In the genomic region with DNA sequence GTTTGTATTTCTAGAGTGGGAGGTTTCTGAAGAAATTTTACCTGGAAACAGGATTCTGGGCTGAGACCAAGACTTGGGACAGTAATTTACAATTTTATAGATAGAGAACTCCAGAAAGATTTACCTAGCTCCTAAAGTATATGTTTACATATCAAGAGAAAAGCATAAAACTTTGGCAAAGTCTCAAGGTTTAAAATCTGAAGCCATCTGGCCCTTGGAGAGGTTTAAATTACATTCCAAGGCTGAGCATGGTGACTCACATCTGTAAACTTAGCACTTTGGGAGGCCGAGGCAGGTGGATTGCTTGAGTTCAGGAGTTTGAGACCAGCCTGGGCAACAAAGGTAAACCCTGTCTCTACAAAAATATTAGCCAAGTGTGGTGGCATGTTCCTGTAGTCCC, we compare ENCODE assay signal across 16 cellular contexts.
A peak's percentile ranks its signal among the peaks of the same experiment; 100 is the strongest.
DNase-seq lines count a peak whose midpoint lies in the region; ATAC-seq and TF ChIP-seq lines count a peak whose summit lies in the region.
"Had no signal": no experiment of that assay in that cellular context is flagged by ENCODE, and none has a peak within 500 bp of the region (broad histone marks: within the 10 kb centered on the region; RNA-seq: fewer than 3 reads in every experiment).

No MANE protein-coding gene starts in this region.

- H3K4me3 ChIP-seq in LNCaP clone FGC (ENCODE audit: low read depth, low read length) (no peak overlapping the region), fibroblast of villous mesenchyme (ENCODE audit: low read depth, low read length) (no peak overlapping the region)
- H3K4me3 ChIP-seq: HAP-1 had no signal

- H3K4me1 Mint-ChIP-seq in chondrocyte (ENCODE audit: low read depth) = peaks cover 2% of the 10 kb centered on the region
- H3K4me1 Mint-ChIP-seq: CD4-positive, alpha-beta memory T cell had no signal

- ATAC-seq in activated naive CD4-positive, alpha-beta T cell treated with anti-CD3 and anti-CD28 coated beads, Interleukin-2, amount 50 U/mL, for 72 hours = no peak

- H3K36me3 Mint-ChIP-seq in chondrocyte (ENCODE audit: low read depth) = no peaks in the 10 kb centered on the region
- no peaks in the 10 kb centered on the region for H3K36me3 Mint-ChIP-seq in activated naive CD4-positive, alpha-beta T cell treated with anti-CD3 and anti-CD28 coated beads, Interleukin-2, amount 50 U/mL, for 72 hours
- H3K36me3 Mint-ChIP-seq: CD4-positive, alpha-beta memory T cell had no signal

- no peaks in the 10 kb centered on the region for H3K9me3 Mint-ChIP-seq in chondrocyte (ENCODE audit: low read depth)
- H3K9me3 Mint-ChIP-seq in activated naive CD4-positive, alpha-beta T cell treated with anti-CD3 and anti-CD28 coated beads, Interleukin-2, amount 50 U/mL, for 72 hours = peaks cover 17 to 26% of the 10 kb centered on the region in 2 donors

- DNase-seq in HCEC 1CT (peak; percentile 35), LNCaP clone FGC (ENCODE audit: low read depth) (peak; percentile 80), chondrocyte (ENCODE audit: low spot score) (peak; percentile 29), fibroblast of villous mesenchyme (ENCODE audit: low read depth) (peak; percentile 3), Kasumi-1 (lab: John Stamatoyannopoulos, UW) (no peak), T-helper 2 cell (no peak), NCI-H2029 treated with DMSO at 0.1 percent for 48 hours (lab: John Stamatoyannopoulos, UW) (no peak)
- no peak for DNase-seq in activated naive CD4-positive, alpha-beta T cell treated with anti-CD3 and anti-CD28 coated beads, Interleukin-2, amount 50 U/mL, for 72 hours (ENCODE audit: low spot score in 2 of 2)
- DNase-seq: ACHN; BE2C; CD4-positive, alpha-beta memory T cell; COR-L47; DMS153; DMS79 treated with DMSO at 0.1 percent for 48 hours; GDM1 had no signal

- no peak overlapping the region for H3K27ac Mint-ChIP-seq in chondrocyte (ENCODE audit: unreplicated experiment)
- no peak overlapping the region for H3K27ac Mint-ChIP-seq in activated naive CD4-positive, alpha-beta T cell treated with anti-CD3 and anti-CD28 coated beads, Interleukin-2, amount 50 U/mL, for 72 hours
- H3K27ac Mint-ChIP-seq: CD4-positive, alpha-beta memory T cell had no signal

- no peaks in the 10 kb centered on the region for H3K27me3 Mint-ChIP-seq in chondrocyte (ENCODE audit: low read depth)
- H3K27me3 Mint-ChIP-seq: CD4-positive, alpha-beta memory T cell had no signal

- no peak for TF ChIP-seq CTCF in LNCaP clone FGC (IDR thresholded peaks at IDR 0.05; ENCODE audit: control insufficient read depth, extremely low read depth, insufficient read depth)
- no peak for TF ChIP-seq CTCF in chondrocyte (IDR thresholded peaks at IDR 0.05)
- TF ChIP-seq CTCF in fibroblast of villous mesenchyme (IDR thresholded peaks at IDR 0.05; ENCODE audit: insufficient read depth, low read depth, low read length) = no peak

- H3K4me3 Mint-ChIP-seq in chondrocyte (ENCODE audit: unreplicated experiment) = no peak overlapping the region
- H3K4me3 Mint-ChIP-seq: CD4-positive, alpha-beta memory T cell had no signal

Comparison
In these comparisons a context has a peak if more than half of its experiments do, and no peak if none do; other contexts are left out.
1. DNase-seq: peak in HCEC 1CT (single experiment), LNCaP clone FGC (single experiment), chondrocyte (single experiment) and fibroblast of villous mesenchyme (single experiment); none in Kasumi-1 (0 of 2), activated naive CD4-positive, alpha-beta T cell treated with anti-CD3 and anti-CD28 coated beads, Interleukin-2, amount 50 U/mL, for 72 hours (0 of 2), T-helper 2 cell (0 of 5) and NCI-H2029 treated with DMSO at 0.1 percent for 48 hours (single experiment).